9 cellular contexts compared by ENCODE assay signal in genomic region chr16:11613381-11614303, GRCh38. TPM values are rescaled to one million over a fixed set of nuclear protein-coding genes. Genes with fewer than 3 reads are reported as not detected.
A peak's percentile ranks its signal among the peaks of the same experiment; 100 is the strongest.
DNase-seq lines count a peak whose midpoint lies in the region; ATAC-seq, FAIRE-seq and TF ChIP-seq lines count a peak whose summit lies in the region.
"Had no signal": no experiment of that assay in that cellular context is flagged by ENCODE, and none has a peak within 500 bp of the region (broad histone marks: within the 10 kb centered on the region; RNA-seq: fewer than 3 reads in every experiment).

No MANE protein-coding gene starts in this region.

- H3K79me2 ChIP-seq in GM23338 (replicated peaks; ENCODE audit: insufficient read depth): no peaks in the 10 kb centered on the region

- no peak for ATAC-seq in GM23338
- peak in 3 of 4 experiments; percentile 22 to 38 (median 23) for ATAC-seq in T-cell (replicated peaks in 1 of 4)

- CTCF ChIA-PET in T-cell (lab: Charles Lee): no interaction called here

- H3K9me3 ChIP-seq in BLaER1 (no peaks in the 10 kb centered on the region), kidney (ENCODE audit: control insufficient read depth in 1 of 2, low read length in 2 of 2) (no peaks in the 10 kb centered on the region), vagina (no peaks in the 10 kb centered on the region)

- H3K27me3 ChIP-seq in BLaER1 (no peaks in the 10 kb centered on the region), GM23338 (ENCODE audit: insufficient read depth) (no peaks in the 10 kb centered on the region), vagina (no peaks in the 10 kb centered on the region)

- H3K36me3 Mint-ChIP-seq in GM23338 (ENCODE audit: low read depth): no peaks in the 10 kb centered on the region
- H3K36me3 Mint-ChIP-seq in T-cell: no peaks in the 10 kb centered on the region

- in situ Hi-C loops in GM13977 (cut with MboI; ENCODE audit: low pct_unique_long_range_greater_than_20kb, low sequenced_read_pairs, unreplicated experiment): no loop called here

- peaks cover 24% of the 10 kb centered on the region for H3K27me3 Mint-ChIP-seq in GM23338 (ENCODE audit: insufficient read depth, low read depth, poor library complexity)
- no peaks in the 10 kb centered on the region for H3K27me3 Mint-ChIP-seq in T-cell

- no peaks in the 10 kb centered on the region for H3K9me3 Mint-ChIP-seq in GM23338
- H3K9me3 Mint-ChIP-seq in T-cell: no peaks in the 10 kb centered on the region

- peaks cover 36% of the 10 kb centered on the region for H3K4me1 Mint-ChIP-seq in GM23338
- H3K4me1 Mint-ChIP-seq in T-cell: peaks cover 45 to 62% (median 48%) of the 10 kb centered on the region in 3 donors

- H4K20me1 ChIP-seq in BLaER1: no peaks in the 10 kb centered on the region
- no peaks in the 10 kb centered on the region for H4K20me1 ChIP-seq in GM23338 (replicated peaks; ENCODE audit: insufficient read depth)

- FAIRE-seq in kidney (lab: Jason Lieb, UNC): no peak
- FAIRE-seq: islet of Langerhans had no signal

- H3K9me2 ChIP-seq in GM23338 (ENCODE audit: insufficient read depth): no peaks in the 10 kb centered on the region

- H2AFZ ChIP-seq in GM23338: no peak overlapping the region

- H3K4me2 ChIP-seq in BLaER1: peak overlapping the region; percentile 77
- H3K4me2 ChIP-seq in GM23338: no peak overlapping the region

- intact Hi-C loops in kidney (cut with DNase I) (no loop called here), vagina (cut with DNase I) (no loop called here)

- H3K27ac Mint-ChIP-seq in GM23338: peak overlapping the region; percentile 11; the same call in 1 of the 2 replicates
- H3K27ac Mint-ChIP-seq in T-cell: peak overlapping the region; percentile 39 to 74

- DNase-seq in GM23338 (ENCODE audit: low spot score) (no peak), T-cell (peak in 11 of 34 experiments; percentile 10 to 48 (median 25)), kidney (peak; percentile 83), vagina (ENCODE audit: extremely low spot score in 2 of 2) (no peak), activated gamma-delta T cell (lab: John Stamatoyannopoulos, UW) (no peak), GM13977 (ENCODE audit: low spot score) (no peak), RKO (ENCODE audit: low spot score) (no peak)

- H3K27ac ChIP-seq in BLaER1 (peak overlapping the region; percentile 86), GM23338 (ENCODE audit: low read depth) (no peak overlapping the region), kidney (ENCODE audit: low read depth in 2 of 2, low read length in 2 of 2) (peak overlapping the region; percentile 95 to 97), vagina (peak overlapping the region; percentile 61)

- H3K4me1 ChIP-seq in BLaER1: peaks cover 97% of the 10 kb centered on the region
- peaks cover 19% of the 10 kb centered on the region; the same call in 1 of the 2 replicates for H3K4me1 ChIP-seq in GM23338 (ENCODE audit: insufficient read depth)
- H3K4me1 ChIP-seq in kidney (ENCODE audit: control insufficient read depth in 1 of 2, insufficient read depth in 1 of 2, low read depth in 1 of 2, low read length in 2 of 2): peaks cover 17 to 26% of the 10 kb centered on the region in 2 donors
- H3K4me1 ChIP-seq in vagina: peaks cover 16% of the 10 kb centered on the region

- H3K9ac ChIP-seq in BLaER1: no peak overlapping the region; the same call in 1 of the 2 replicates
- peak overlapping the region in 1 of 2 donors; percentile 47 for H3K9ac ChIP-seq in kidney (ENCODE audit: low read length in 2 of 2)

- H3K36me3 ChIP-seq in BLaER1 (no peaks in the 10 kb centered on the region), GM23338 (ENCODE audit: insufficient read depth) (no peaks in the 10 kb centered on the region), kidney (ENCODE audit: control insufficient read depth in 1 of 2, insufficient read depth in 2 of 2, low read length in 2 of 2) (no peaks in the 10 kb centered on the region), vagina (no peaks in the 10 kb centered on the region)

- TF ChIP-seq CTCF in GM23338 (conservative IDR thresholded peaks at IDR 0.05; ENCODE audit: low read depth in 2 of 2) (no peak), kidney (IDR thresholded peaks at IDR 0.05; ENCODE audit: borderline replicate concordance, extremely low read depth, insufficient read depth) (no peak), vagina (IDR thresholded peaks at IDR 0.05) (no peak), GM13977 (IDR thresholded peaks at IDR 0.05; ENCODE audit: extremely low read depth, insufficient read depth, missing control alignments) (no peak)

- POLR2A ChIA-PET in T-cell (lab: Charles Lee): no interaction called here

- H3K4me3 ChIP-seq in BLaER1 (no peak overlapping the region), GM23338 (no peak overlapping the region), kidney (ENCODE audit: low read length in 2 of 2) (no peak overlapping the region), vagina (no peak overlapping the region)

- no peak for TF ChIP-seq POLR2A in vagina (IDR thresholded peaks at IDR 0.05)

- no peak overlapping the region for H3K4me3 Mint-ChIP-seq in GM23338
- peak overlapping the region in 2 of 3 donors; percentile 4 to 45 for H3K4me3 Mint-ChIP-seq in T-cell

- 0 out of 2 replicates have a peak, but pooled peaks cover 14% of the 10 kb centered on the region for H3F3A ChIP-seq in GM23338 (replicated peaks; ENCODE audit: low read depth)

TF ChIP-seq in GM23338, 12 proteins besides CTCF, POLR2A, EP300 and RAD21 (continues in another document):
- TF ChIP-seq ETS1 (IDR thresholded peaks at IDR 0.05) (no peak), EZH2phosphoT487 (IDR thresholded peaks at IDR 0.05; ENCODE audit: unreplicated experiment) (no peak)

RNA-seq across cellular contexts. Expression of gene LITAF, which starts 26.9 kb away (rescaled TPM):
- 131 and 139 TPM in 2 replicates for total RNA-seq in GM23338 (2014; rRNA removed; shearing (Covaris generic))
- polyA plus RNA-seq in GM23338 (2016; fragmentation: Nextera tagmentation; extraction: Ambion mirVana): 147 and 158 TPM in 2 replicates
- total RNA-seq in T-cell: 100 to 1,000 TPM; 150 to 256 (median 161) TPM
- total RNA-seq in kidney: 171 TPM
- polyA plus RNA-seq in kidney (ENCODE audit: insufficient read depth, low read depth, low replicate concordance): 121 TPM
- 111 TPM for total RNA-seq in vagina

RNA-seq across cellular contexts. Expression of gene SNN, which starts 54.6 kb away (rescaled TPM):
- 62.6 and 63.3 TPM in 2 replicates for total RNA-seq in GM23338 (2014; rRNA removed; shearing (Covaris generic))
- 19.0 and 20.5 TPM in 2 replicates for polyA plus RNA-seq in GM23338 (2016; fragmentation: Nextera tagmentation; extraction: Ambion mirVana)
- 10 to 100 TPM; 17.4 to 56.2 (median 22.7) TPM for total RNA-seq in T-cell
- 21.9 TPM for total RNA-seq in kidney
- polyA plus RNA-seq in kidney (ENCODE audit: insufficient read depth, low read depth, low replicate concordance): 16.6 TPM
- total RNA-seq in vagina: 23.1 TPM
